Comparison of ENCODE assay signal across 11 cellular contexts in genomic region chr2:38509322-38509946, GRCh38.
DNase-seq lines count a peak whose midpoint lies in the region.
"Had no signal": no experiment of that assay in that cellular context is flagged by ENCODE, and none has a peak within 500 bp of the region (broad histone marks: within the 10 kb centered on the region; RNA-seq: fewer than 3 reads in every experiment).

No MANE protein-coding gene starts in this region.

- H3K4me3 ChIP-seq in esophagus (ENCODE audit: low read depth in 1 of 2, low read length in 2 of 2) = no peak overlapping the region

- peak overlapping the region; percentile 45 to 58 for H3K27ac ChIP-seq in esophagus (ENCODE audit: low read depth in 2 of 2, low read length in 1 of 2)

- no peaks in the 10 kb centered on the region for H3K36me3 ChIP-seq in esophagus (ENCODE audit: control insufficient read depth in 2 of 2, insufficient read depth in 2 of 2, low read length in 1 of 2)

- DNase-seq in DMS 273 (lab: John Stamatoyannopoulos, UW; ENCODE audit: unreplicated experiment) (peak; percentile 80), NCI-H69 (lab: John Stamatoyannopoulos, UW) (peak; percentile 10), putamen (ENCODE audit: low spot score) (peak; percentile 52), SHP77 (lab: John Stamatoyannopoulos, UW) (no peak), medulla oblongata (ENCODE audit: extremely low spot score) (no peak), NCI-H2196 treated with DMSO at 0.1 percent for 48 hours (lab: John Stamatoyannopoulos, UW; ENCODE audit: unreplicated experiment) (no peak)
- DNase-seq in stimulated activated CD4-positive, alpha-beta T cell treated with anti-CD3 and anti-CD28 coated beads, Interleukin-2, amount 100 ng/mL, for 24 hours = no peak
- DNase-seq: activated effector memory CD4-positive, alpha-beta T cell treated with Interleukin-2 at 50 U/mL for 16 hours; GF-D8; NCI-H187 treated with DMSO at 0.1 percent for 48 hours had no signal

- 40 to 44% methylated on average over 5 of the region's 5 CpGs for WGBS in esophagus, 2 donors

- H3K27me3 ChIP-seq in esophagus (ENCODE audit: control insufficient read depth in 1 of 2, insufficient read depth in 2 of 2, low read length in 2 of 2) = no peaks in the 10 kb centered on the region

- peaks cover 3 to 5% of the 10 kb centered on the region in 2 donors for H3K4me1 ChIP-seq in esophagus (ENCODE audit: control insufficient read depth in 2 of 2, insufficient read depth in 2 of 2, low read length in 1 of 2)

- no peaks in the 10 kb centered on the region for H3K9me3 ChIP-seq in esophagus (ENCODE audit: control insufficient read depth in 2 of 2, insufficient read depth in 1 of 2, low read depth in 1 of 2, low read length in 1 of 2)

Comparison
In these comparisons a context has a peak if more than half of its experiments do, and no peak if none do; other contexts are left out.
1. DNase-seq: peak in DMS 273 (single experiment), NCI-H69 (single experiment) and putamen (single experiment); none in SHP77 (0 of 2), medulla oblongata (single experiment), stimulated activated CD4-positive, alpha-beta T cell treated with anti-CD3 and anti-CD28 coated beads, Interleukin-2, amount 100 ng/mL, for 24 hours (0 of 2) and NCI-H2196 treated with DMSO at 0.1 percent for 48 hours (single experiment).